In genomic region chr12:113700943-113701342, GRCh38 we compare ENCODE assay signal across 14 cellular contexts.
DNase-seq lines count a peak whose midpoint lies in the region; ATAC-seq, FAIRE-seq and TF ChIP-seq lines count a peak whose summit lies in the region.
"Had no signal": no experiment of that assay in that cellular context is flagged by ENCODE, and none has a peak within 500 bp of the region (broad histone marks: within the 10 kb centered on the region; RNA-seq: fewer than 3 reads in every experiment).

No MANE protein-coding gene starts in this region.

- POLR2A ChIA-PET in MCF 10A (lab: Yijun Ruan, JAX): no interaction called here

- H3K4me3 ChIP-seq in breast epithelium (no peak overlapping the region), fibroblast of the aortic adventitia (ENCODE audit: low read depth, low read length) (no peak overlapping the region), MM.1S (ENCODE audit: low read length) (no peak overlapping the region)
- H3K4me3 ChIP-seq: thyroid gland had no signal

- no peaks in the 10 kb centered on the region for H3K36me3 Mint-ChIP-seq in MCF 10A (ENCODE audit: insufficient read depth, unreplicated experiment)

- CTCF ChIA-PET in MCF 10A (lab: Yijun Ruan, JAX): no interaction called here

- TF ChIP-seq POLR2A in breast epithelium (IDR thresholded peaks at IDR 0.05): no peak

- H3K36me3 ChIP-seq in breast epithelium: no peaks in the 10 kb centered on the region
- H3K36me3 ChIP-seq in MM.1S (replicated peaks; ENCODE audit: insufficient read depth, low read length): no peaks in the 10 kb centered on the region
- H3K36me3 ChIP-seq: thyroid gland had no signal

- H4K20me1 ChIP-seq in MM.1S (ENCODE audit: insufficient read depth, low read length): no peaks in the 10 kb centered on the region

- FAIRE-seq in HTR-8/SVneo (lab: Jason Lieb, UNC): no peak

- H3K27ac ChIP-seq in breast epithelium (no peak overlapping the region), MM.1S (ENCODE audit: low read length) (no peak overlapping the region)
- H3K27ac ChIP-seq: thyroid gland had no signal

- no peak overlapping the region for H3K4me3 Mint-ChIP-seq in MCF 10A (ENCODE audit: unreplicated experiment)
- H3K4me3 Mint-ChIP-seq: neural crest cell had no signal

- H3K9me3 ChIP-seq in breast epithelium: no peaks in the 10 kb centered on the region
- H3K9me3 ChIP-seq in MM.1S (replicated peaks; ENCODE audit: insufficient read depth, low read length): no peaks in the 10 kb centered on the region
- H3K9me3 ChIP-seq: thyroid gland had no signal

- peaks cover 0 to 26% of the 10 kb centered on the region in 2 donors for H3K27me3 ChIP-seq in breast epithelium
- no peaks in the 10 kb centered on the region; the same call in 1 of the 2 replicates for H3K27me3 ChIP-seq in MM.1S (replicated peaks; ENCODE audit: insufficient read depth, low read length)
- H3K27me3 ChIP-seq: thyroid gland had no signal

- no peak overlapping the region for H2AFZ ChIP-seq in MM.1S (ENCODE audit: low read length)

- peaks cover 51% of the 10 kb centered on the region for H3K27me3 Mint-ChIP-seq in MCF 10A (ENCODE audit: insufficient read depth, unreplicated experiment)

- no peaks in the 10 kb centered on the region for H3F3A ChIP-seq in MM.1S (ENCODE audit: insufficient read depth, low read length)

- no peaks in the 10 kb centered on the region for H3K9me2 ChIP-seq in MM.1S (replicated peaks; ENCODE audit: insufficient read depth, low read length)

- DNase-seq in MCF 10A (ENCODE audit: unreplicated experiment): peak; percentile 31
- no peak for DNase-seq in breast epithelium (ENCODE audit: low spot score in 2 of 2)
- DNase-seq in fibroblast of the aortic adventitia (ENCODE audit: low read depth): peak; percentile 80
- DNase-seq in NCI-H748 treated with DMSO at 0.1 percent for 48 hours (lab: John Stamatoyannopoulos, UW): no peak
- DNase-seq in HTR-8/SVneo (ENCODE audit: insufficient read length, low spot score): no peak
- DNase-seq in middle frontal gyrus (ENCODE audit: extremely low spot score, low spot score): no peak
- no peak for DNase-seq in MM.1S
- DNase-seq: 8988T, cerebellar nuclear complex, KBM-7, NCI-H1930, thyroid gland had no signal

- H3K79me2 ChIP-seq in MM.1S (ENCODE audit: low read length): no peaks in the 10 kb centered on the region

- no peak overlapping the region for H3K9ac ChIP-seq in MM.1S (ENCODE audit: low read length)

- H3K4me1 ChIP-seq in breast epithelium: no peaks in the 10 kb centered on the region
- no peaks in the 10 kb centered on the region for H3K4me1 ChIP-seq in MM.1S (ENCODE audit: low read length)
- H3K4me1 ChIP-seq: thyroid gland had no signal

- intact Hi-C loops in MCF 10A (cut with micrococcal nuclease) (no loop called here), breast epithelium (cut with DNase I; ENCODE audit: low total_unique reads) (no loop called here)

- no TSS peak for BruUV-seq in MCF 10A (replicated peaks; lab: Mats Ljungman, UMichigan)

- TF ChIP-seq CTCF in MCF 10A (IDR thresholded peaks at IDR 0.05; ENCODE audit: unreplicated experiment) (no peak), breast epithelium (IDR thresholded peaks at IDR 0.05) (no peak), fibroblast of the aortic adventitia (IDR thresholded peaks at IDR 0.05; ENCODE audit: insufficient read depth, low read length) (no peak), MM.1S (IDR thresholded peaks at IDR 0.05; ENCODE audit: low read length) (no peak)

- no peak overlapping the region for H3K4me2 ChIP-seq in MM.1S (ENCODE audit: low read depth, low read length)

- H3K9me3 Mint-ChIP-seq in MCF 10A (ENCODE audit: unreplicated experiment): no peaks in the 10 kb centered on the region
- H3K9me3 Mint-ChIP-seq: neural crest cell had no signal

- H3K27ac Mint-ChIP-seq in MCF 10A (ENCODE audit: low read depth, unreplicated experiment): no peak overlapping the region

- peaks cover 6% of the 10 kb centered on the region for H3K4me1 Mint-ChIP-seq in MCF 10A (ENCODE audit: insufficient read depth, unreplicated experiment)
- H3K4me1 Mint-ChIP-seq: neural crest cell had no signal

- ATAC-seq in SK-N-SH treated with all-trans-retinoic acid at 6 μM for 48 hours: peak; percentile 47; the same call in 2 of the 3 replicates

TF ChIP-seq in SK-N-SH treated with all-trans-retinoic acid at 6 μM for 48 hours, 23 proteins besides CTCF, POLR2A, EP300 and RAD21:
- TF ChIP-seq PPARA (CRISPR knock-in tag; IDR thresholded peaks at IDR 0.05; ENCODE audit: borderline replicate concordance): no peak
- no peak for TF ChIP-seq ZFP3 (CRISPR knock-in tag; IDR thresholded peaks at IDR 0.05)
- TF ChIP-seq ISL1 (CRISPR knock-in tag; IDR thresholded peaks at IDR 0.05): no peak
- no peak for TF ChIP-seq PATZ1 (CRISPR knock-in tag; IDR thresholded peaks at IDR 0.05; ENCODE audit: borderline replicate concordance)

Comparison
In these comparisons a context has a peak if more than half of its experiments do, and no peak if none do; other contexts are left out.
1. DNase-seq: peak in MCF 10A (single experiment) and fibroblast of the aortic adventitia (single experiment); none in breast epithelium (0 of 2), NCI-H748 treated with DMSO at 0.1 percent for 48 hours (single experiment), HTR-8/SVneo (single experiment), middle frontal gyrus (single experiment) and MM.1S (single experiment).